Comparison of ENCODE assay signal across 8 cellular contexts in the genomic region with DNA sequence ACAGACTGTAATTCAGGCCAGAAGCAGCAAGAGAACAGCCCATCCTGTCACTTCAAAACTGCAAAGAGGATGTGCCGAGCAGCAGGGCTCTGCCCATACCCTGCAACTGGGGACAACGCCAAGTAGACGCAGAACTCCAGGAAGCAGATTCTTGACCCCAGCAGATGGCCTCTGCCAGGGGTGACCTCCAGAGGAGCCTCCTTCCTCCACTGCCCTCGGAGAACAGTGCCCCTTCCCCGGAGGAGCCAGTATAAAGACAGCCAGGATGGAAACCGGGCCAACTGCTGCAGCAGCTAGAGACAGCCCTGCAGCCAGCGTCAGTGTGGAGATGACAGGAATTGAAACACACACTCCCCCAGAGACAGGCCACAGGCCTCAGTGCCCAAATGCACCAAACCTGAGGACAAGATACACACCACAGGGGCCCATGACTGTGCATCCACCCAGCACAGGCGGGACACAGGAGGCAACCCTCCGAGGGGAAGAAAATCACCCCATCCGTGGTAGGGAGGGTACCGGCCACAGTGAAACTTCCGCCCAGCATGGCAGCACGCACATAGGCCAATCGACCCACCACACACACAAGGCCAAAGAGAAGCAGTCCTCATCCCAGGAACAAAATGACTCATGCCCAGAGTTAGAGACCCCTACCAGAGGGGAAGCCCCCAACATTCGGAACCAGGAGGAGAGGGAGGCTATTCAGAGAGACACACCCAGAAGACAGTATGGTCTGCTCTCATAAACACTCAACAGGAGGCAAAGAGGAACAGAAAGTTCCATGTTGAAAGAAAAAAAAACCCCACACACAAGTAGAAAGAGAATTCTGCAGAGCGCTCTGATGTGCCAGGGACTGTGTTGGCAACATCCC. TPM values are rescaled to one million over a fixed set of nuclear protein-coding genes. Genes with fewer than 3 reads are reported as not detected.
DNase-seq lines count a peak whose midpoint lies in the region; ATAC-seq and TF ChIP-seq lines count a peak whose summit lies in the region.

No MANE protein-coding gene starts in this region.

- peak overlapping the region; percentile 87 for H3K27ac Mint-ChIP-seq in activated T-helper 1 cell treated with anti-CD3 and anti-CD28 coated beads, Interleukin-12 subunit alpha, Interleukin-12 subunit beta, Interleukin-2, Interleukin-4 antibody, amounts not matched to agents 30 ng/mL and 10 ng/mL and 1 ng/mL, durations not matched to agents 14 hours and 24 hours and 36 hours

- TF ChIP-seq EP300 in upper lobe of left lung (IDR thresholded peaks at IDR 0.05) = no peak

- peaks cover 9% of the 10 kb centered on the region for H3K27me3 ChIP-seq in layer of hippocampus (ENCODE audit: control insufficient read depth, insufficient read depth, low read length)
- no peaks in the 10 kb centered on the region for H3K27me3 ChIP-seq in upper lobe of left lung

- no peaks in the 10 kb centered on the region for H3K27me3 Mint-ChIP-seq in activated T-helper 1 cell treated with anti-CD3 and anti-CD28 coated beads, Interleukin-12 subunit alpha, Interleukin-12 subunit beta, Interleukin-2, Interleukin-4 antibody, amounts not matched to agents 30 ng/mL and 10 ng/mL and 1 ng/mL, durations not matched to agents 14 hours and 24 hours and 36 hours (ENCODE audit: insufficient read depth)

- TF ChIP-seq CTCF in upper lobe of left lung (IDR thresholded peaks at IDR 0.05) = no peak

- H3K27ac ChIP-seq in layer of hippocampus (ENCODE audit: low read depth, low read length) = peak overlapping the region; percentile 86
- peak overlapping the region; percentile 96 to 99 (median 98) for H3K27ac ChIP-seq in upper lobe of left lung

- peak; percentile 31 to 32 for DNase-seq in AML-193 (lab: John Stamatoyannopoulos, UW)
- DNase-seq in activated T-helper 1 cell treated with anti-CD3 and anti-CD28 coated beads, Interleukin-12 subunit alpha, Interleukin-12 subunit beta, Interleukin-2, Interleukin-4 antibody, amounts not matched to agents 30 ng/mL and 10 ng/mL and 1 ng/mL, durations not matched to agents 14 hours and 24 hours and 36 hours (ENCODE audit: low spot score) = no peak
- DNase-seq in upper lobe of left lung = no peak
- DNase-seq in COR-L47 (lab: John Stamatoyannopoulos, UW) = no peak
- no peak for DNase-seq in epidermal melanocyte (ENCODE audit: insufficient read length, low spot score)

- 23 to 24% methylated on average over 12 to 15 of the region's 16 CpGs for WGBS in upper lobe of left lung, 2 donors

- H3K36me3 ChIP-seq in upper lobe of left lung = peaks cover 0 to 16% (median 6%) of the 10 kb centered on the region in 4 donors

- ATAC-seq in GM19035 (IDR thresholded peaks at IDR 0.05; ENCODE audit: unreplicated experiment) (peak; percentile 42), HG03442 (IDR thresholded peaks at IDR 0.05; ENCODE audit: unreplicated experiment) (peak; percentile 35), upper lobe of left lung (ENCODE audit: low FRiP score in 2 of 2) (no peak)

- H3K4me1 ChIP-seq in upper lobe of left lung = peaks cover 70 to 93% (median 82%) of the 10 kb centered on the region in 4 donors

- H3K9me3 Mint-ChIP-seq in activated T-helper 1 cell treated with anti-CD3 and anti-CD28 coated beads, Interleukin-12 subunit alpha, Interleukin-12 subunit beta, Interleukin-2, Interleukin-4 antibody, amounts not matched to agents 30 ng/mL and 10 ng/mL and 1 ng/mL, durations not matched to agents 14 hours and 24 hours and 36 hours = no peaks in the 10 kb centered on the region

- peak overlapping the region; percentile 97 for H3K4me3 Mint-ChIP-seq in activated T-helper 1 cell treated with anti-CD3 and anti-CD28 coated beads, Interleukin-12 subunit alpha, Interleukin-12 subunit beta, Interleukin-2, Interleukin-4 antibody, amounts not matched to agents 30 ng/mL and 10 ng/mL and 1 ng/mL, durations not matched to agents 14 hours and 24 hours and 36 hours

- peaks cover 6% of the 10 kb centered on the region for H3K36me3 Mint-ChIP-seq in activated T-helper 1 cell treated with anti-CD3 and anti-CD28 coated beads, Interleukin-12 subunit alpha, Interleukin-12 subunit beta, Interleukin-2, Interleukin-4 antibody, amounts not matched to agents 30 ng/mL and 10 ng/mL and 1 ng/mL, durations not matched to agents 14 hours and 24 hours and 36 hours (ENCODE audit: low read depth)

- peaks cover 67% of the 10 kb centered on the region for H3K4me1 Mint-ChIP-seq in activated T-helper 1 cell treated with anti-CD3 and anti-CD28 coated beads, Interleukin-12 subunit alpha, Interleukin-12 subunit beta, Interleukin-2, Interleukin-4 antibody, amounts not matched to agents 30 ng/mL and 10 ng/mL and 1 ng/mL, durations not matched to agents 14 hours and 24 hours and 36 hours (ENCODE audit: low read depth)

- no peaks in the 10 kb centered on the region for H3K9me3 ChIP-seq in upper lobe of left lung

- H3K4me3 ChIP-seq in upper lobe of left lung = peak overlapping the region in 3 of 4 donors; percentile 6 to 92 (median 34)

- intact Hi-C loops in activated T-helper 1 cell treated with anti-CD3 and anti-CD28 coated beads, Interleukin-12 subunit alpha, Interleukin-12 subunit beta, Interleukin-2, Interleukin-4 antibody, amounts not matched to agents 30 ng/mL and 10 ng/mL and 1 ng/mL, durations not matched to agents 14 hours and 24 hours and 36 hours (cut with micrococcal nuclease) = loop anchor here (5.0 kb wide), 1 partner anchor 44 kb away; no protein-coding TSS in a partner anchor

- no peak for TF ChIP-seq POLR2A in upper lobe of left lung (IDR thresholded peaks at IDR 0.05)

RNA-seq across cellular contexts. Expression of gene AHNAK, which starts 5.6 kb away (rescaled TPM):
- total RNA-seq in activated T-helper 1 cell treated with anti-CD3 and anti-CD28 coated beads, Interleukin-12 subunit alpha, Interleukin-12 subunit beta, Interleukin-2, Interleukin-4 antibody, amounts not matched to agents 30 ng/mL and 10 ng/mL and 1 ng/mL, durations not matched to agents 14 hours and 24 hours and 36 hours = 96.5 and 97.2 TPM in 2 replicates
- total RNA-seq in upper lobe of left lung = 1,000 to 10,000 TPM in 2 of 6 donors, 100 to 1,000 TPM in 4; 583 to 1,153 (median 829) TPM

RNA-seq across cellular contexts. Expression of gene EEF1G, which starts 32.7 kb away (rescaled TPM):
- total RNA-seq in activated T-helper 1 cell treated with anti-CD3 and anti-CD28 coated beads, Interleukin-12 subunit alpha, Interleukin-12 subunit beta, Interleukin-2, Interleukin-4 antibody, amounts not matched to agents 30 ng/mL and 10 ng/mL and 1 ng/mL, durations not matched to agents 14 hours and 24 hours and 36 hours = 1,154 and 1,169 TPM in 2 replicates
- 100 to 1,000 TPM; 557 to 997 (median 889) TPM for total RNA-seq in upper lobe of left lung

RNA-seq across cellular contexts. Expression of gene TUT1, which starts 50.3 kb away (rescaled TPM):
- total RNA-seq in activated T-helper 1 cell treated with anti-CD3 and anti-CD28 coated beads, Interleukin-12 subunit alpha, Interleukin-12 subunit beta, Interleukin-2, Interleukin-4 antibody, amounts not matched to agents 30 ng/mL and 10 ng/mL and 1 ng/mL, durations not matched to agents 14 hours and 24 hours and 36 hours = 38.7 and 40.7 TPM in 2 replicates
- total RNA-seq in upper lobe of left lung = 10 to 100 TPM in 3 of 6 donors, 1 to 10 TPM in 3; 5.3 to 25.4 (median 11.7) TPM

Comparison
In these comparisons a context has a peak if more than half of its experiments do, and no peak if none do; other contexts are left out.
1. DNase-seq: peak in AML-193 (2 of 2); none in activated T-helper 1 cell treated with anti-CD3 and anti-CD28 coated beads, Interleukin-12 subunit alpha, Interleukin-12 subunit beta, Interleukin-2, Interleukin-4 antibody, amounts not matched to agents 30 ng/mL and 10 ng/mL and 1 ng/mL, durations not matched to agents 14 hours and 24 hours and 36 hours (single experiment), upper lobe of left lung (0 of 2), COR-L47 (single experiment) and epidermal melanocyte (single experiment).
2. ATAC-seq: peak in GM19035 (single experiment) and HG03442 (single experiment); none in upper lobe of left lung (0 of 2).